Comparison of ENCODE assay signal across 13 cellular contexts in the genomic region with DNA sequence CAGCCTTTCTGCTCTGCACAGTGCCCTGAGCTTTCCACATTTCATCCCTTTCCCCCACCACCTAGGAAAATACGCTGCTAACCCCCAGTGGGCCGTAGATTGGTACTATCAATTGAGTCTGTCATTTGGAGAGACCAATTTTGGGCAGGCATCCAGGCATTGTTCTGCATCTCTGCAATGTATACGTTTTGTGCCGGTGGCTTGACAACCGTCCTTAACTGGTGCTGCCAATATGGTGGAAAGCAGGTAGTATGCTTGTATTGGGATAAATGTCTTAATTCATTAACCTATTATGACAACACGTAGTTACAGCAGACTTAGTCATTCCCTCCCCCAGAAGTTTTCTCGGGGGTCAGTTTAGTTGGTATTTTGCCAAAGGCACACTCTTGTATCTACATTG. TPM values are rescaled to one million over a fixed set of nuclear protein-coding genes. Genes with fewer than 3 reads are reported as not detected.
DNase-seq lines count a peak whose midpoint lies in the region; ATAC-seq and TF ChIP-seq lines count a peak whose summit lies in the region.
"Had no signal": no experiment of that assay in that cellular context is flagged by ENCODE, and none has a peak within 500 bp of the region (broad histone marks: within the 10 kb centered on the region; RNA-seq: fewer than 3 reads in every experiment).

No MANE protein-coding gene starts in this region.

- no peak for ATAC-seq in activated CD8-positive, alpha-beta memory T cell treated with anti-CD3 and anti-CD28 coated beads, Interleukin-2, amount 10 ng/mL, durations not matched to agents 7 days and 5 days
- ATAC-seq in T-cell (replicated peaks in 1 of 4) = peak in 1 of 4 experiments; percentile 19
- peak; percentile 12 for ATAC-seq in stimulated activated effector memory CD8-positive, alpha-beta T cell treated with anti-CD3 and anti-CD28 coated beads, Interleukin-12 subunit alpha, Interleukin-12 subunit beta, amount 100 ng/mL, for 72 hours

- H3K9ac ChIP-seq in fibroblast of lung (ENCODE audit: insufficient read depth, low read length) = no peak overlapping the region

- H3K9me3 ChIP-seq in fibroblast of lung (ENCODE audit: control insufficient read depth, insufficient read depth, low read depth, low read length) = no peaks in the 10 kb centered on the region
- H3K9me3 ChIP-seq: esophagus squamous epithelium had no signal

- H3K9me3 Mint-ChIP-seq in activated CD8-positive, alpha-beta memory T cell treated with anti-CD3 and anti-CD28 coated beads, Interleukin-2, amount 10 ng/mL, durations not matched to agents 7 days and 5 days (ENCODE audit: low read depth) = no peaks in the 10 kb centered on the region
- H3K9me3 Mint-ChIP-seq in T-cell = no peaks in the 10 kb centered on the region
- no peaks in the 10 kb centered on the region for H3K9me3 Mint-ChIP-seq in stimulated activated effector memory CD8-positive, alpha-beta T cell treated with anti-CD3 and anti-CD28 coated beads, Interleukin-12 subunit alpha, Interleukin-12 subunit beta, amount 100 ng/mL, for 72 hours

- no peak overlapping the region for H3K4me3 ChIP-seq in fibroblast of lung (replicated peaks in 1 of 4; ENCODE audit: control extremely low read depth in 1 of 4, insufficient read depth in 1 of 4, low read depth in 3 of 4, low read length in 4 of 4)

- no peak for TF ChIP-seq CTCF in fibroblast of lung (conservative IDR thresholded peaks at IDR 0.05 in 1 of 2, IDR thresholded peaks at IDR 0.05 in 1 of 2; ENCODE audit: low read depth in 1 of 2, low read length in 2 of 2)
- no peak for TF ChIP-seq CTCF in GM10266 (IDR thresholded peaks at IDR 0.05; ENCODE audit: control insufficient read depth, insufficient read depth, low read depth, missing control alignments)

- no peak for DNase-seq in activated CD8-positive, alpha-beta memory T cell treated with anti-CD3 and anti-CD28 coated beads, Interleukin-2, amount 10 ng/mL, durations not matched to agents 7 days and 5 days
- no peak for DNase-seq in activated CD8-positive, alpha-beta memory T cell treated with anti-CD3 and anti-CD28 coated beads, Interleukin-2, amount 50 U/mL, for 4 hours
- DNase-seq in T-cell (no peak), fibroblast of lung (ENCODE audit: low read depth in 2 of 2) (no peak), ACHN (no peak), GM10266 (ENCODE audit: extremely low spot score) (no peak), UCSD-AML1 (lab: John Stamatoyannopoulos, UW; ENCODE audit: unreplicated experiment) (no peak)
- no peak for DNase-seq in stimulated activated effector memory CD8-positive, alpha-beta T cell treated with anti-CD3 and anti-CD28 coated beads, Interleukin-12 subunit alpha, Interleukin-12 subunit beta, amount 100 ng/mL, for 72 hours (ENCODE audit: low spot score in 2 of 2)
- DNase-seq: activated effector memory CD4-positive, alpha-beta T cell treated with Interleukin-2 at 50 U/mL for 16 hours; esophagus squamous epithelium; NCI-H1694 treated with DMSO at 0.1 percent for 48 hours; SIG-M5 had no signal

- H3K36me3 ChIP-seq in fibroblast of lung (ENCODE audit: control insufficient read depth, insufficient read depth, low read length) = no peaks in the 10 kb centered on the region
- H3K36me3 ChIP-seq: esophagus squamous epithelium had no signal

- H3K4me1 ChIP-seq in fibroblast of lung (ENCODE audit: control insufficient read depth, extremely low read depth, insufficient read depth, low read length) = peaks cover 2% of the 10 kb centered on the region

- H3K27ac ChIP-seq in fibroblast of lung (ENCODE audit: insufficient read depth, low read length) = no peak overlapping the region
- H3K27ac ChIP-seq: C4-2B, esophagus squamous epithelium had no signal

- H3K27me3 ChIP-seq in fibroblast of lung (ENCODE audit: control insufficient read depth, insufficient read depth, low read length) = peaks cover 5% of the 10 kb centered on the region

- H3K4me2 ChIP-seq in fibroblast of lung (ENCODE audit: extremely low read depth, insufficient read depth, low read length) = peak overlapping the region; percentile 26

- H4K20me1 ChIP-seq in fibroblast of lung (ENCODE audit: control insufficient read depth, extremely low read depth, insufficient read depth, low read length) = no peaks in the 10 kb centered on the region

- in situ Hi-C loops in ACHN (cut with HindIII; ENCODE audit: low pct_ligation_motif_present, low pct_unique_long_range_greater_than_20kb, low sequenced_read_pairs) = no loop called here

- peaks cover 85% of the 10 kb centered on the region for H3K27me3 Mint-ChIP-seq in activated CD8-positive, alpha-beta memory T cell treated with anti-CD3 and anti-CD28 coated beads, Interleukin-2, amount 10 ng/mL, durations not matched to agents 7 days and 5 days
- peaks cover 66 to 68% of the 10 kb centered on the region in 2 donors for H3K27me3 Mint-ChIP-seq in T-cell

- no peaks in the 10 kb centered on the region for H3K36me3 Mint-ChIP-seq in activated CD8-positive, alpha-beta memory T cell treated with anti-CD3 and anti-CD28 coated beads, Interleukin-2, amount 10 ng/mL, durations not matched to agents 7 days and 5 days
- H3K36me3 Mint-ChIP-seq in T-cell = no peaks in the 10 kb centered on the region
- H3K36me3 Mint-ChIP-seq in stimulated activated effector memory CD8-positive, alpha-beta T cell treated with anti-CD3 and anti-CD28 coated beads, Interleukin-12 subunit alpha, Interleukin-12 subunit beta, amount 100 ng/mL, for 72 hours = no peaks in the 10 kb centered on the region

- no peak overlapping the region for H2AFZ ChIP-seq in fibroblast of lung (ENCODE audit: low read length)

- CTCF ChIA-PET in activated CD8-positive, alpha-beta memory T cell treated with anti-CD3 and anti-CD28 coated beads, Interleukin-2, amount 10 ng/mL, durations not matched to agents 7 days and 5 days (lab: Charles Lee) = interaction anchor here (1.0 to 1.1 kb wide), 2 partner anchors 10 to 43 kb away, joined by 3 read pairs; no protein-coding TSS in a partner anchor
- CTCF ChIA-PET in T-cell (lab: Charles Lee) = no interaction called here

- H3K4me1 Mint-ChIP-seq in activated CD8-positive, alpha-beta memory T cell treated with anti-CD3 and anti-CD28 coated beads, Interleukin-2, amount 10 ng/mL, durations not matched to agents 7 days and 5 days = peaks cover 24% of the 10 kb centered on the region
- peaks cover 25 to 31% (median 31%) of the 10 kb centered on the region in 3 donors for H3K4me1 Mint-ChIP-seq in T-cell
- H3K4me1 Mint-ChIP-seq in stimulated activated effector memory CD8-positive, alpha-beta T cell treated with anti-CD3 and anti-CD28 coated beads, Interleukin-12 subunit alpha, Interleukin-12 subunit beta, amount 100 ng/mL, for 72 hours = peaks cover 31% of the 10 kb centered on the region

- POLR2A ChIA-PET in T-cell (lab: Charles Lee) = no interaction called here

- H3K4me3 Mint-ChIP-seq in activated CD8-positive, alpha-beta memory T cell treated with anti-CD3 and anti-CD28 coated beads, Interleukin-2, amount 10 ng/mL, durations not matched to agents 7 days and 5 days = peak overlapping the region; percentile 72
- H3K4me3 Mint-ChIP-seq in T-cell = peak overlapping the region; percentile 76 to 95 (median 82)
- H3K4me3 Mint-ChIP-seq in stimulated activated effector memory CD8-positive, alpha-beta T cell treated with anti-CD3 and anti-CD28 coated beads, Interleukin-12 subunit alpha, Interleukin-12 subunit beta, amount 100 ng/mL, for 72 hours = peak overlapping the region; percentile 83

- H3K79me2 ChIP-seq in fibroblast of lung (ENCODE audit: control insufficient read depth, insufficient read depth, low read length) = no peaks in the 10 kb centered on the region

- H3K27ac Mint-ChIP-seq in activated CD8-positive, alpha-beta memory T cell treated with anti-CD3 and anti-CD28 coated beads, Interleukin-2, amount 10 ng/mL, durations not matched to agents 7 days and 5 days = no peak overlapping the region
- no peak overlapping the region for H3K27ac Mint-ChIP-seq in T-cell
- H3K27ac Mint-ChIP-seq in stimulated activated effector memory CD8-positive, alpha-beta T cell treated with anti-CD3 and anti-CD28 coated beads, Interleukin-12 subunit alpha, Interleukin-12 subunit beta, amount 100 ng/mL, for 72 hours = no peak overlapping the region

RNA-seq across cellular contexts. Expression of gene ELMOD1, which starts 1.3 kb away (rescaled TPM):
- total RNA-seq in activated CD8-positive, alpha-beta memory T cell treated with anti-CD3 and anti-CD28 coated beads, Interleukin-2, amount 10 ng/mL, durations not matched to agents 7 days and 5 days = under 1 TPM in 1 of 2 experiments, not detected in 1; 0.16 TPM
- total RNA-seq in T-cell (not detected), fibroblast of lung (under 0.01 and 0.17 TPM in 2 replicates)
- polyA plus RNA-seq in fibroblast of lung = 0.79 and 0.91 TPM in 2 replicates
- polyA plus RNA-seq in fibroblast of lung (2012) = 0.51 and 0.54 TPM in 2 replicates
- not detected in 2 replicates for polyA minus RNA-seq in fibroblast of lung (ENCODE audit: low replicate concordance)
- total RNA-seq: esophagus squamous epithelium had no signal

RNA-seq across cellular contexts. Expression of gene ALKBH8, which starts 26.7 kb away (rescaled TPM):
- 10 to 100 TPM in 1 of 2 experiments, 1 to 10 TPM in 1; 8.6 to 11.2 TPM for total RNA-seq in activated CD8-positive, alpha-beta memory T cell treated with anti-CD3 and anti-CD28 coated beads, Interleukin-2, amount 10 ng/mL, durations not matched to agents 7 days and 5 days
- total RNA-seq in T-cell = 10 to 100 TPM; 11.6 to 15.4 (median 12.4) TPM
- 8.0 and 11.7 TPM in 2 replicates for total RNA-seq in fibroblast of lung
- polyA plus RNA-seq in fibroblast of lung = 8.3 and 8.6 TPM in 2 replicates
- polyA plus RNA-seq in fibroblast of lung (2012) = 5.9 and 6.0 TPM in 2 replicates
- polyA minus RNA-seq in fibroblast of lung (ENCODE audit: low replicate concordance) = 0.90 and 2.6 TPM in 2 replicates
